In the genomic region with DNA sequence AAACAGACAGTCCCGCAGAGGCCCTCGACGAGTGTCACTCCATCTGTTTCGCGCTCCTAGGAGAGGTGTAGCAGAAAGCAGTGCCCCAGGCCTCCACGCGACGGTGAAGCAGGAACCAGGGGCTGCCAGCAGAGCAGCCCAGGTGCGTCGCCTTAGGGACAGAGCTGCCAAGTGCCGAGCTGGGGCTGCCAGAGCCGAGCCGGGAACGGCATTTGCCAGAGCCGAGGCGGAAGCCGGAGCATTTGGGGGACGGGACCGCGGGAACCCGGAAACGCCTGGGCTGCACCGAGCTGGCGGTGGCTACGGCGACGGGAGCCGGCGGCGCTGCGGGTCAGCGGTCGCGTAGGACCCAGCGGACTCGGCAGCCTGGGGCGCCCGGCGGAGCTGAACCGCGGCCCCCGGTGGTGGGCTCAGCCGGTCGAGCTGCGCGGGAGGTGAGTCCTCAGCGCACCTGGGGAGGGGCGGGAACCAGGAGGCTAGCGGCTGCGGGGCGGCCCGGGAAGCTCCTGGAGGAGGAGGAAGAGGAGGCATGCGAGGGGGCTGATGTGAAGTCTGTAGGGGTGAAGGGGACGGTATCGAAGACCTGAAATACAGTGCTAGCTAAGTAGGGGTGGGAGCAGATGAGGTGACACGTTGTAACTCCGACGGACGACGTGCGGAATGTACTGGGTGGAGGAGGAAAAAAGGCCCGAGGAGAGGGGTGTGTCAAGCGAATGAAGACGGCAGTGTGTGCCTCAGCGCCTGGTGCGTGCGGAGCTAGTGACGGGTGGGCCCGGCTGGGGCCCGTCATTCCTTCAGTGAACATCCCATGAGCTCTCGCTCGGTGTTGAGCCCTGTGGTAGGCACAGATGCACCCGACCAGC, we compare ENCODE assay signal across 1 cellular context.
TF ChIP-seq lines count a peak whose summit lies in the region.

A gene (plus strand): TSS at position 268 of the 863 bp plus-strand sequence. CDS start 23,559 bp downstream, outside the sequence.

TF ChIP-seq in HepG2, 621 proteins besides CTCF, POLR2A, EP300 and RAD21 (continued from another document and continues in another):
- TF ChIP-seq, protein P1, sequence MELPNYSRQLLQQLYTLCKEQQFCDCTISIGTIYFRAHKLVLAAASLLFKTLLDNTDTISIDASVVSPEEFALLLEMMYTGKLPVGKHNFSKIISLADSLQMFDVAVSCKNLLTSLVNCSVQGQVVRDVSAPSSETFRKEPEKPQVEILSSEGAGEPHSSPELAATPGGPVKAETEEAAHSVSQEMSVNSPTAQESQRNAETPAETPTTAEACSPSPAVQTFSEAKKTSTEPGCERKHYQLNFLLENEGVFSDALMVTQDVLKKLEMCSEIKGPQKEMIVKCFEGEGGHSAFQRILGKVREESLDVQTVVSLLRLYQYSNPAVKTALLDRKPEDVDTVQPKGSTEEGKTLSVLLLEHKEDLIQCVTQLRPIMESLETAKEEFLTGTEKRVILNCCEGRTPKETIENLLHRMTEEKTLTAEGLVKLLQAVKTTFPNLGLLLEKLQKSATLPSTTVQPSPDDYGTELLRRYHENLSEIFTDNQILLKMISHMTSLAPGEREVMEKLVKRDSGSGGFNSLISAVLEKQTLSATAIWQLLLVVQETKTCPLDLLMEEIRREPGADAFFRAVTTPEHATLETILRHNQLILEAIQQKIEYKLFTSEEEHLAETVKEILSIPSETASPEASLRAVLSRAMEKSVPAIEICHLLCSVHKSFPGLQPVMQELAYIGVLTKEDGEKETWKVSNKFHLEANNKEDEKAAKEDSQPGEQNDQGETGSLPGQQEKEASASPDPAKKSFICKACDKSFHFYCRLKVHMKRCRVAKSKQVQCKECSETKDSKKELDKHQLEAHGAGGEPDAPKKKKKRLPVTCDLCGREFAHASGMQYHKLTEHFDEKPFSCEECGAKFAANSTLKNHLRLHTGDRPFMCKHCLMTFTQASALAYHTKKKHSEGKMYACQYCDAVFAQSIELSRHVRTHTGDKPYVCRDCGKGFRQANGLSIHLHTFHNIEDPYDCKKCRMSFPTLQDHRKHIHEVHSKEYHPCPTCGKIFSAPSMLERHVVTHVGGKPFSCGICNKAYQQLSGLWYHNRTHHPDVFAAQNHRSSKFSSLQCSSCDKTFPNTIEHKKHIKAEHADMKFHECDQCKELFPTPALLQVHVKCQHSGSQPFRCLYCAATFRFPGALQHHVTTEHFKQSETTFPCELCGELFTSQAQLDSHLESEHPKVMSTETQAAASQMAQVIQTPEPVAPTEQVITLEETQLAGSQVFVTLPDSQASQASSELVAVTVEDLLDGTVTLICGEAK (IDR thresholded peaks at IDR 0.05) = peak; percentile 71
- TF ChIP-seq, protein P1 (CRISPR knock-in tag; IDR thresholded peaks at IDR 0.05) = peak; percentile 96
- TF ChIP-seq, protein P2, sequence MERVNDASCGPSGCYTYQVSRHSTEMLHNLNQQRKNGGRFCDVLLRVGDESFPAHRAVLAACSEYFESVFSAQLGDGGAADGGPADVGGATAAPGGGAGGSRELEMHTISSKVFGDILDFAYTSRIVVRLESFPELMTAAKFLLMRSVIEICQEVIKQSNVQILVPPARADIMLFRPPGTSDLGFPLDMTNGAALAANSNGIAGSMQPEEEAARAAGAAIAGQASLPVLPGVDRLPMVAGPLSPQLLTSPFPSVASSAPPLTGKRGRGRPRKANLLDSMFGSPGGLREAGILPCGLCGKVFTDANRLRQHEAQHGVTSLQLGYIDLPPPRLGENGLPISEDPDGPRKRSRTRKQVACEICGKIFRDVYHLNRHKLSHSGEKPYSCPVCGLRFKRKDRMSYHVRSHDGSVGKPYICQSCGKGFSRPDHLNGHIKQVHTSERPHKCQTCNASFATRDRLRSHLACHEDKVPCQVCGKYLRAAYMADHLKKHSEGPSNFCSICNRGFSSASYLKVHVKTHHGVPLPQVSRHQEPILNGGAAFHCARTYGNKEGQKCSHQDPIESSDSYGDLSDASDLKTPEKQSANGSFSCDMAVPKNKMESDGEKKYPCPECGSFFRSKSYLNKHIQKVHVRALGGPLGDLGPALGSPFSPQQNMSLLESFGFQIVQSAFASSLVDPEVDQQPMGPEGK (CRISPR knock-in tag; IDR thresholded peaks at IDR 0.05) = peak; percentile 73; the same call in 1 of the 2 replicates
- TF ChIP-seq MTA1 (CRISPR knock-in tag; IDR thresholded peaks at IDR 0.05; ENCODE audit: borderline replicate concordance) = peak; percentile 98
- TF ChIP-seq MED8 (CRISPR knock-in tag; IDR thresholded peaks at IDR 0.05; ENCODE audit: insufficient replicate concordance) = peak; percentile 98
- peak; percentile 81; the same call in 1 of the 2 replicates for TF ChIP-seq ZC3H4 (CRISPR knock-in tag; IDR thresholded peaks at IDR 0.05; ENCODE audit: borderline replicate concordance)
- peak; percentile 94 for TF ChIP-seq ZNF792 (CRISPR knock-in tag; IDR thresholded peaks at IDR 0.05)
- peak; percentile 96 for TF ChIP-seq KDM2A (CRISPR knock-in tag; IDR thresholded peaks at IDR 0.05; ENCODE audit: borderline replicate concordance, low read depth)
- peak; percentile 90 for TF ChIP-seq EEA1 (CRISPR knock-in tag; IDR thresholded peaks at IDR 0.05; ENCODE audit: borderline replicate concordance)
- TF ChIP-seq, protein P3, sequence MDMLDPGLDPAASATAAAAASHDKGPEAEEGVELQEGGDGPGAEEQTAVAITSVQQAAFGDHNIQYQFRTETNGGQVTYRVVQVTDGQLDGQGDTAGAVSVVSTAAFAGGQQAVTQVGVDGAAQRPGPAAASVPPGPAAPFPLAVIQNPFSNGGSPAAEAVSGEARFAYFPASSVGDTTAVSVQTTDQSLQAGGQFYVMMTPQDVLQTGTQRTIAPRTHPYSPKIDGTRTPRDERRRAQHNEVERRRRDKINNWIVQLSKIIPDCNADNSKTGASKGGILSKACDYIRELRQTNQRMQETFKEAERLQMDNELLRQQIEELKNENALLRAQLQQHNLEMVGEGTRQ (IDR thresholded peaks at IDR 0.05; ENCODE audit: low read depth, low read length) = no peak
- TF ChIP-seq, protein P3 (CRISPR knock-in tag; IDR thresholded peaks at IDR 0.05; ENCODE audit: borderline replicate concordance) = peak; percentile 37; the same call in 1 of the 2 replicates
- peak; percentile 85; the same call in 1 of the 2 replicates for TF ChIP-seq TOE1 (CRISPR knock-in tag; IDR thresholded peaks at IDR 0.05)
- TF ChIP-seq RARA (CRISPR knock-in tag; IDR thresholded peaks at IDR 0.05) = peak; percentile 56
- TF ChIP-seq U2AF2 (IDR thresholded peaks at IDR 0.05; ENCODE audit: low read depth, low read length) = 0 out of 2 replicates have a peak, but pooled peaks have one; percentile 33
- TF ChIP-seq MTF2 (CRISPR knock-in tag; IDR thresholded peaks at IDR 0.05; ENCODE audit: borderline replicate concordance) = peak; percentile 96
- TF ChIP-seq, protein P4, sequence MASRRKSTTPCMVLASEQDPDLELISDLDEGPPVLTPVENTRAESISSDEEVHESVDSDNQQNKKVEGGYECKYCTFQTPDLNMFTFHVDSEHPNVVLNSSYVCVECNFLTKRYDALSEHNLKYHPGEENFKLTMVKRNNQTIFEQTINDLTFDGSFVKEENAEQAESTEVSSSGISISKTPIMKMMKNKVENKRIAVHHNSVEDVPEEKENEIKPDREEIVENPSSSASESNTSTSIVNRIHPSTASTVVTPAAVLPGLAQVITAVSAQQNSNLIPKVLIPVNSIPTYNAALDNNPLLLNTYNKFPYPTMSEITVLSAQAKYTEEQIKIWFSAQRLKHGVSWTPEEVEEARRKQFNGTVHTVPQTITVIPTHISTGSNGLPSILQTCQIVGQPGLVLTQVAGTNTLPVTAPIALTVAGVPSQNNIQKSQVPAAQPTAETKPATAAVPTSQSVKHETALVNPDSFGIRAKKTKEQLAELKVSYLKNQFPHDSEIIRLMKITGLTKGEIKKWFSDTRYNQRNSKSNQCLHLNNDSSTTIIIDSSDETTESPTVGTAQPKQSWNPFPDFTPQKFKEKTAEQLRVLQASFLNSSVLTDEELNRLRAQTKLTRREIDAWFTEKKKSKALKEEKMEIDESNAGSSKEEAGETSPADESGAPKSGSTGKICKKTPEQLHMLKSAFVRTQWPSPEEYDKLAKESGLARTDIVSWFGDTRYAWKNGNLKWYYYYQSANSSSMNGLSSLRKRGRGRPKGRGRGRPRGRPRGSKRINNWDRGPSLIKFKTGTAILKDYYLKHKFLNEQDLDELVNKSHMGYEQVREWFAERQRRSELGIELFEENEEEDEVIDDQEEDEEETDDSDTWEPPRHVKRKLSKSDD (CRISPR knock-in tag; IDR thresholded peaks at IDR 0.05; ENCODE audit: low read depth) = peak; percentile 91
- TF ChIP-seq REXO4 (CRISPR knock-in tag; IDR thresholded peaks at IDR 0.05; ENCODE audit: borderline replicate concordance) = peak; percentile 74; the same call in 1 of the 2 replicates
- TF ChIP-seq, protein P5, sequence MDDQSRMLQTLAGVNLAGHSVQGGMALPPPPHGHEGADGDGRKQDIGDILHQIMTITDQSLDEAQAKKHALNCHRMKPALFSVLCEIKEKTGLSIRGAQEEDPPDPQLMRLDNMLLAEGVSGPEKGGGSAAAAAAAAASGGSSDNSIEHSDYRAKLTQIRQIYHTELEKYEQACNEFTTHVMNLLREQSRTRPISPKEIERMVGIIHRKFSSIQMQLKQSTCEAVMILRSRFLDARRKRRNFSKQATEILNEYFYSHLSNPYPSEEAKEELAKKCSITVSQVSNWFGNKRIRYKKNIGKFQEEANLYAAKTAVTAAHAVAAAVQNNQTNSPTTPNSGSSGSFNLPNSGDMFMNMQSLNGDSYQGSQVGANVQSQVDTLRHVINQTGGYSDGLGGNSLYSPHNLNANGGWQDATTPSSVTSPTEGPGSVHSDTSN (CRISPR knock-in tag; IDR thresholded peaks at IDR 0.05; ENCODE audit: borderline replicate concordance) = no peak
- peak; percentile 68; the same call in 1 of the 2 replicates for TF ChIP-seq ZKSCAN5 (CRISPR knock-in tag; IDR thresholded peaks at IDR 0.05)
- TF ChIP-seq, protein P6, sequence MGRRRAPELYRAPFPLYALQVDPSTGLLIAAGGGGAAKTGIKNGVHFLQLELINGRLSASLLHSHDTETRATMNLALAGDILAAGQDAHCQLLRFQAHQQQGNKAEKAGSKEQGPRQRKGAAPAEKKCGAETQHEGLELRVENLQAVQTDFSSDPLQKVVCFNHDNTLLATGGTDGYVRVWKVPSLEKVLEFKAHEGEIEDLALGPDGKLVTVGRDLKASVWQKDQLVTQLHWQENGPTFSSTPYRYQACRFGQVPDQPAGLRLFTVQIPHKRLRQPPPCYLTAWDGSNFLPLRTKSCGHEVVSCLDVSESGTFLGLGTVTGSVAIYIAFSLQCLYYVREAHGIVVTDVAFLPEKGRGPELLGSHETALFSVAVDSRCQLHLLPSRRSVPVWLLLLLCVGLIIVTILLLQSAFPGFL (CRISPR knock-in tag; IDR thresholded peaks at IDR 0.05) = no peak
- TF ChIP-seq DPF2 (CRISPR knock-in tag; IDR thresholded peaks at IDR 0.05; ENCODE audit: borderline replicate concordance, low read depth) = no peak
- peak; percentile 99 for TF ChIP-seq NAIF1 (CRISPR knock-in tag; IDR thresholded peaks at IDR 0.05; ENCODE audit: borderline replicate concordance)
- peak; percentile 96 for TF ChIP-seq HNRNPLL (IDR thresholded peaks at IDR 0.05; ENCODE audit: low read depth, low read length, poor library complexity, severe bottlenecking)
- no peak for TF ChIP-seq HDAC6 (IDR thresholded peaks at IDR 0.05; ENCODE audit: low read depth, low read length)
- TF ChIP-seq, protein P7, sequence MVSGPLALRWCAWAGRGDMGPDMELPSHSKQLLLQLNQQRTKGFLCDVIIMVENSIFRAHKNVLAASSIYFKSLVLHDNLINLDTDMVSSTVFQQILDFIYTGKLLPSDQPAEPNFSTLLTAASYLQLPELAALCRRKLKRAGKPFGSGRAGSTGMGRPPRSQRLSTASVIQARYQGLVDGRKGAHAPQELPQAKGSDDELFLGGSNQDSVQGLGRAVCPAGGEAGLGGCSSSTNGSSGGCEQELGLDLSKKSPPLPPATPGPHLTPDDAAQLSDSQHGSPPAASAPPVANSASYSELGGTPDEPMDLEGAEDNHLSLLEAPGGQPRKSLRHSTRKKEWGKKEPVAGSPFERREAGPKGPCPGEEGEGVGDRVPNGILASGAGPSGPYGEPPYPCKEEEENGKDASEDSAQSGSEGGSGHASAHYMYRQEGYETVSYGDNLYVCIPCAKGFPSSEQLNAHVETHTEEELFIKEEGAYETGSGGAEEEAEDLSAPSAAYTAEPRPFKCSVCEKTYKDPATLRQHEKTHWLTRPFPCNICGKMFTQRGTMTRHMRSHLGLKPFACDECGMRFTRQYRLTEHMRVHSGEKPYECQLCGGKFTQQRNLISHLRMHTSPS (CRISPR knock-in tag; IDR thresholded peaks at IDR 0.05; ENCODE audit: low read depth) = peak; percentile 91
- no peak for TF ChIP-seq PCBP2 (optimal IDR thresholded peaks at IDR 0.05; ENCODE audit: low read depth, low read length, poor library complexity, severe bottlenecking)
- peak; percentile 94; the same call in 1 of the 2 replicates for TF ChIP-seq ZFP90 (CRISPR knock-in tag; IDR thresholded peaks at IDR 0.05; ENCODE audit: borderline replicate concordance)
